Comparison of ENCODE assay signal across 8 cellular contexts in the genomic region with DNA sequence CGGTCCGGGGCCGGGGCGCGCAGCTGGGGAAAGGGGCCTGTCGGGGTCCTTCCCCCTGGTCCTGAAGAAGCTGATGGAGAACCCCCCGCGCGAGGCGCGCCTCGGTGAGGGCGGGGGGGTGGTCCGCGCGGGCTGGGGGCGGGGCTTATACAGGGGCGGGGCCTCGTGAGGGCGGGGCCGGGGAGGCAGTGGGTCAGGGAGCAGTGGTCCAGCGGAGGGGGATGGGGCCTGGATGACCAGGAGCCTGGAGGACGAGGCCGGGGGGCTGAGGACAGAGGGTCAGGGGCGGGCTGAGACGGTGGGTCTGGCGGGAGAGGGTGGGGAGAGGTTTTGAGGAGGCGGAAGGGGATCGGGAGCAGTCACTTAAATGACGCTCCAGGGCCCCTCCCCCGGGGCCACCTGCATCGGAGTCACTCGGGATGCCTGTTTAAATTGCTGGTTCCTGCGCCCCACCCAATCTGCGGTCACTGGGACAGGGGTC. TPM values are rescaled to one million over a fixed set of nuclear protein-coding genes. Genes with fewer than 3 reads are reported as not detected.
A peak's percentile ranks its signal among the peaks of the same experiment; 100 is the strongest.
DNase-seq lines count a peak whose midpoint lies in the region; ATAC-seq and TF ChIP-seq lines count a peak whose summit lies in the region.

No MANE protein-coding gene starts in this region.

- no peaks in the 10 kb centered on the region for H3K9me3 ChIP-seq in OCI-LY3 (ENCODE audit: insufficient read depth, low read length)
- H3K9me3 ChIP-seq in neuronal stem cell (replicated peaks in 1 of 2; ENCODE audit: control insufficient read depth in 2 of 2, insufficient read depth in 1 of 2, low read depth in 1 of 2, low read length in 2 of 2) = no peaks in the 10 kb centered on the region
- H3K9me3 ChIP-seq in testis = no peaks in the 10 kb centered on the region

- H3K14ac ChIP-seq in neuronal stem cell (ENCODE audit: low read length) = peak overlapping the region; percentile 73

- H3K79me1 ChIP-seq in neuronal stem cell (ENCODE audit: low read depth, low read length) = peaks cover 7% of the 10 kb centered on the region

- no peak overlapping the region for H4K91ac ChIP-seq in neuronal stem cell (ENCODE audit: low read depth, low read length, poor library complexity)

- H3K27ac ChIP-seq in OCI-LY3 (ENCODE audit: low read length) (peak overlapping the region; percentile 81), foreskin keratinocyte (peak overlapping the region; percentile 81), neuronal stem cell (replicated peaks; ENCODE audit: low read length) (peak overlapping the region; percentile 88), testis (peak overlapping the region; percentile 98)

- H2AFZ ChIP-seq in OCI-LY3 (ENCODE audit: low read depth, low read length) (peak overlapping the region; percentile 72), neuronal stem cell (ENCODE audit: low read length) (peak overlapping the region; percentile 100)

- no peak for TF ChIP-seq POLR2A in testis (IDR thresholded peaks at IDR 0.05)

- WGBS in neuronal stem cell (ENCODE audit: extremely low coverage in 2 of 2, insufficient read length in 2 of 2, insufficient replicate concordance in 1 of 2), 2 donors = no CpG with 5 or more reads among the region's 35 CpGs
- 0% methylated on average over 12 to 34 of the region's 35 CpGs for WGBS in testis, 2 donors

- no peak for TF ChIP-seq CTCF in OCI-LY3 (IDR thresholded peaks at IDR 0.05; ENCODE audit: low read depth, low read length)
- no peak for TF ChIP-seq CTCF in foreskin keratinocyte (conservative IDR thresholded peaks at IDR 0.05)
- TF ChIP-seq CTCF in testis (IDR thresholded peaks at IDR 0.05) = no peak

- no peak overlapping the region for H2BK120ac ChIP-seq in neuronal stem cell (ENCODE audit: low read depth, low read length)

- peak overlapping the region; percentile 41 for H2AK5ac ChIP-seq in neuronal stem cell (ENCODE audit: low read depth, low read length)

- H3K4me1 ChIP-seq in OCI-LY3 (ENCODE audit: low read length) (peaks cover 19% of the 10 kb centered on the region), foreskin keratinocyte (peaks cover 7% of the 10 kb centered on the region), neuronal stem cell (ENCODE audit: control insufficient read depth in 2 of 2, insufficient read depth in 1 of 2, low read depth in 1 of 2, low read length in 2 of 2) (peaks cover 22 to 26% of the 10 kb centered on the region in 2 donors), testis (peaks cover 35% of the 10 kb centered on the region)

- no peak overlapping the region for H3K23ac ChIP-seq in neuronal stem cell (ENCODE audit: low read depth, low read length, poor library complexity)

- H3K4me2 ChIP-seq in OCI-LY3 (ENCODE audit: low read length) = peak overlapping the region; percentile 77
- peak overlapping the region; percentile 87 for H3K4me2 ChIP-seq in neuronal stem cell (ENCODE audit: insufficient read depth, low read length, poor library complexity, severe bottlenecking)

- ATAC-seq in HG02840 (IDR thresholded peaks at IDR 0.05; ENCODE audit: low FRiP score, unreplicated experiment) (peak; percentile 30), foreskin keratinocyte (peak; percentile 14)

- H3K4me3 ChIP-seq in OCI-LY3 (ENCODE audit: low read length) (peak overlapping the region; percentile 79), neuronal stem cell (ENCODE audit: low read length in 2 of 2) (peak overlapping the region; percentile 71 to 84), testis (peak overlapping the region; percentile 74 to 96)

- H2BK15ac ChIP-seq in neuronal stem cell (ENCODE audit: low read length) = peak overlapping the region; percentile 86

- intact Hi-C loops in testis (cut with DNase I; ENCODE audit: low total_unique reads) = no loop called here

- no peak overlapping the region for H2BK12ac ChIP-seq in neuronal stem cell (ENCODE audit: low read length)

- peak overlapping the region; percentile 71 for H2BK5ac ChIP-seq in neuronal stem cell (ENCODE audit: low read length)

- peaks cover 11% of the 10 kb centered on the region; the same call in 1 of the 2 replicates for H3K79me2 ChIP-seq in OCI-LY3 (ENCODE audit: low read length)

- no peak overlapping the region for H3K4ac ChIP-seq in neuronal stem cell (ENCODE audit: low read length)

- no peaks in the 10 kb centered on the region for H3K36me3 ChIP-seq in OCI-LY3 (replicated peaks; ENCODE audit: low read depth, low read length)
- H3K36me3 ChIP-seq in neuronal stem cell (replicated peaks in 1 of 2; ENCODE audit: control insufficient read depth in 2 of 2, insufficient read depth in 2 of 2, low read length in 2 of 2) = peaks cover 0 to 2% of the 10 kb centered on the region in 2 donors
- H3K36me3 ChIP-seq in testis (ENCODE audit: low read depth, missing control alignments) = no peaks in the 10 kb centered on the region

- DNase-seq in NCI-H2196 (lab: John Stamatoyannopoulos, UW; ENCODE audit: unreplicated experiment) = peak; percentile 47
- no peak for DNase-seq in NCI-H2196 treated with DMSO at 0.1 percent for 48 hours (lab: John Stamatoyannopoulos, UW; ENCODE audit: unreplicated experiment)
- DNase-seq in activated gamma-delta T cell (lab: John Stamatoyannopoulos, UW) = peak; percentile 55
- no peak for DNase-seq in foreskin keratinocyte
- no peak for DNase-seq in neuronal stem cell (ENCODE audit: low spot score)
- DNase-seq in testis = peak; percentile 85

- no peak overlapping the region for H4K8ac ChIP-seq in neuronal stem cell (ENCODE audit: low read depth, low read length)

- H3K18ac ChIP-seq in neuronal stem cell (ENCODE audit: low read length) = peak overlapping the region; percentile 98

- H3K9ac ChIP-seq in OCI-LY3 (ENCODE audit: low read length) (peak overlapping the region; percentile 88), neuronal stem cell (ENCODE audit: low read depth, low read length, poor library complexity) (peak overlapping the region; percentile 53)

- H3K27me3 ChIP-seq in OCI-LY3 (ENCODE audit: low read depth, low read length) (no peaks in the 10 kb centered on the region), foreskin keratinocyte (peaks cover 2% of the 10 kb centered on the region), neuronal stem cell (ENCODE audit: control insufficient read depth in 3 of 3, insufficient read depth in 3 of 3, low read depth in 1 of 3, low read length in 3 of 3) (no peaks in the 10 kb centered on the region), testis (no peaks in the 10 kb centered on the region)

- H4K20me1 ChIP-seq in OCI-LY3 (ENCODE audit: insufficient read depth, low read length) = no peaks in the 10 kb centered on the region

RNA-seq across cellular contexts. Expression of gene TEF, which starts 0.4 kb away (rescaled TPM):
- 7.5 and 9.6 TPM in 2 replicates for total RNA-seq in foreskin keratinocyte
- 3.7 and 6.2 TPM in 2 replicates for polyA plus RNA-seq in foreskin keratinocyte
- 15.1 TPM for polyA plus RNA-seq in neuronal stem cell (2013, experiment 1 of 2)
- 15.8 TPM for polyA plus RNA-seq in neuronal stem cell (2013, experiment 2 of 2)
- total RNA-seq in testis = 10 to 100 TPM; 32.8 to 40.9 TPM
- polyA plus RNA-seq in testis (ENCODE audit: insufficient read depth, low read depth, low replicate concordance) = 25.6 TPM

Comparison
In these comparisons a context has a peak if more than half of its experiments do, and no peak if none do; other contexts are left out.
1. DNase-seq: peak in NCI-H2196 (single experiment), activated gamma-delta T cell (single experiment) and testis (single experiment); none in NCI-H2196 treated with DMSO at 0.1 percent for 48 hours (single experiment), foreskin keratinocyte (0 of 2) and neuronal stem cell (single experiment).
2. Peak in every context shown above with its lines, with median percentiles within 50 percentile points of each other: H3K27ac ChIP-seq and H3K4me3 ChIP-seq.